Comparison of ENCODE assay signal across 8 cellular contexts in the genomic region with DNA sequence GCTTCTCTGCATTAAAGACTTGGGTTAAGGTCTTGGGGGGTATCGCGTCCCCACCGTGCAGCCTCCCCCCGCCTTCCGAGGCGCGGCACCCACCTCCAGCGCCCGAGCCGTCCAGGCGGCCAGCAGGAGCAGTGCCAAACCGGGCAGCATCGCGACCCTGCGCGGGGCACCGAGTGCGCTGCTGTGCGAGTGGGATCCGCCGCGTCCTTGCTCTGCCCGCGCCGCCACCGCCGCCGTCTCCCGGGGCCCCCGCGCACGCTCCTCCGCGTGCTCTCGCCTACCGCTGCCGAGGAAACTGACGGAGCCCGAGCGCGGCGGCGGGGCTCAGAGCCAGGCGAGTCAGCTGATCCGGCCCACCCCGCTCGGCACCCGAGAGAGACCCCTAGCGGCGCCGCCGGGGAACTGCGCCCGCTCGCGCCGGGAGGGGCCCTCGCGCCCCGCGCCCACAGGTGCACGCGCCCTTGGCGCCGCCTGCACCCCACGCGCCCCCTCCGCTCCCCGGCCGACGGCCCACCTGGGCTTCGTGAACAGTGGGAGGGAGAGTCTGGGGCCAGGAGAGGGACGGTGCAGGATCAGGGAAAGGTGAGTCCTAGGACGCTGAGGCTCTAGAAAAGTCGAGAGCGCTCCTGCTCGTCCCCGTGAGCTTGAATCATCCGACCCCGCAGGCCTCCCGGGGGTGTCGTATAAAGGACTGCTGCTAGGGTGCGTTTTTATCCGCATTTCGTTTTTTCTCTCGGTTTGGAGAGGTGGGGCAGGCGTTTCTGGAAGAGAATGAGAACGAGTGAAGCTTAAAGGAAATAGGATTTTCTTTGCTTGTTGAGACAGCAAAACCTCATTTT. TPM values are rescaled to one million over a fixed set of nuclear protein-coding genes. Genes with fewer than 3 reads are reported as not detected.
A peak's percentile ranks its signal among the peaks of the same experiment; 100 is the strongest.
DNase-seq lines count a peak whose midpoint lies in the region; ATAC-seq and TF ChIP-seq lines count a peak whose summit lies in the region.

Gene APP, minus strand, starts transcription at position 300 of the 839 bp plus-strand sequence. Its CDS starts 150 bp downstream, at position 150.

- H3K27ac ChIP-seq in CD4-positive, alpha-beta T cell (ENCODE audit: low read depth, low read length) = peak within 1 kb of the TSS; percentile 19

- CTCF ChIA-PET in CD4-positive, alpha-beta T cell (lab: Charles Lee) = interaction anchor here (0.6 to 1.8 kb wide), 18 partner anchors 11 to 635 kb away, joined by 3 to 18 read pairs (median 3); partner anchors contain the start of genes ATP5PF and GABPA

- H3K27me3 ChIP-seq in CD4-positive, alpha-beta T cell (ENCODE audit: control insufficient read depth, insufficient read depth, low read length) = no peaks in the 10 kb centered on the region
- H3K27me3 ChIP-seq in mucosa of stomach (ENCODE audit: control insufficient read depth, insufficient read depth, low read length) = no peaks in the 10 kb centered on the region

- no peaks in the 10 kb centered on the region for H3K36me3 ChIP-seq in mucosa of stomach (ENCODE audit: control insufficient read depth, insufficient read depth, low read length)

- H3K4me3 ChIP-seq in mucosa of stomach (ENCODE audit: low read length) = peak within 1 kb of the TSS; percentile 93

- peaks cover 23% of the 10 kb centered on the region for H3K4me1 Mint-ChIP-seq in CD4-positive, alpha-beta T cell (ENCODE audit: low read depth)

- peak within 1 kb of the TSS; percentile 84 for H3K9ac ChIP-seq in mucosa of stomach (ENCODE audit: low read length)

- intact Hi-C loops in CD4-positive, alpha-beta T cell (cut with DNase I, micrococcal nuclease) = loop anchor here (1.0 to 5.0 kb wide), 7 partner anchors 274 to 563 kb away; partner anchors contain the start of genes ATP5PF (in 2 of the 2), GABPA (in 2 of the 2) and MRPL39 (in 1 of the 2)

- TF ChIP-seq POLR2A in erythroblast (IDR thresholded peaks at IDR 0.05; ENCODE audit: low read length) = peak; percentile 39

- H3K9me3 ChIP-seq in CD4-positive, alpha-beta T cell (ENCODE audit: control insufficient read depth, low read length) = no peaks in the 10 kb centered on the region
- H3K9me3 ChIP-seq in mucosa of stomach (ENCODE audit: control insufficient read depth, low read length) = no peaks in the 10 kb centered on the region

- POLR2A ChIA-PET in CD4-positive, alpha-beta T cell (lab: Charles Lee) = interaction anchor here (0.7 to 2.9 kb wide), 4 partner anchors 23 to 275 kb away, joined by 3 to 17 read pairs (median 6); no protein-coding TSS in a partner anchor

- TF ChIP-seq CTCF in CD4-positive, alpha-beta T cell (IDR thresholded peaks at IDR 0.05) = peak; percentile 79

- peaks cover 6% of the 10 kb centered on the region for H3K36me3 Mint-ChIP-seq in CD4-positive, alpha-beta T cell (ENCODE audit: low read depth)

- no peaks in the 10 kb centered on the region for H3K9me3 Mint-ChIP-seq in CD4-positive, alpha-beta T cell

- no peaks in the 10 kb centered on the region for H3K4me1 ChIP-seq in mucosa of stomach (ENCODE audit: control insufficient read depth, insufficient read depth, low read length)

- H3K27ac Mint-ChIP-seq in CD4-positive, alpha-beta T cell = peak within 1 kb of the TSS; percentile 77

- DNase-seq in CD4-positive, alpha-beta T cell = peak; percentile 76 to 94 (median 86)
- DNase-seq in NOMO-1 (lab: John Stamatoyannopoulos, UW; ENCODE audit: unreplicated experiment in 2 of 2) = peak; percentile 54 to 79
- peak; percentile 96 for DNase-seq in activated T-cell treated with anti-CD3 and anti-CD28 coated beads, Interleukin-2, amount 50 U/mL, for 1 hour
- peak; percentile 82 to 87 for DNase-seq in erythroblast (lab: John Stamatoyannopoulos, UW)
- DNase-seq in stimulated activated CD8-positive, alpha-beta memory T cell treated with anti-CD3 and anti-CD28 coated beads, Interleukin-4, amount 100 ng/mL, for 48 hours = peak; percentile 92

- no peaks in the 10 kb centered on the region for H3K27me3 Mint-ChIP-seq in CD4-positive, alpha-beta T cell

- peak within 1 kb of the TSS; percentile 98 for H3K4me3 Mint-ChIP-seq in CD4-positive, alpha-beta T cell

- ATAC-seq in CD4-positive, alpha-beta T cell (ENCODE audit: poor library complexity) = peak; percentile 83
- peak; percentile 87 for ATAC-seq in GM19397 (IDR thresholded peaks at IDR 0.05; ENCODE audit: unreplicated experiment)
- peak; percentile 74 for ATAC-seq in HG03565 (IDR thresholded peaks at IDR 0.05; ENCODE audit: unreplicated experiment)

RNA-seq across cellular contexts. Expression of gene APP, which starts in this region (rescaled TPM):
- 10 to 100 TPM; 43.6 to 44.4 TPM for total RNA-seq in CD4-positive, alpha-beta T cell

Comparison
In these comparisons a context has a peak if more than half of its experiments do, and no peak if none do; other contexts are left out.
1. Peak in every context shown above with its lines: DNase-seq, ATAC-seq, H3K4me3 ChIP-seq and H3K27ac ChIP-seq.